Comparison of ENCODE assay signal across 9 cellular contexts in genomic region chr6:36120979-36121706, GRCh38. TPM values are rescaled to one million over a fixed set of nuclear protein-coding genes. Genes with fewer than 3 reads are reported as not detected.
DNase-seq lines count a peak whose midpoint lies in the region; ATAC-seq and TF ChIP-seq lines count a peak whose summit lies in the region.
"Had no signal": no experiment of that assay in that cellular context is flagged by ENCODE, and none has a peak within 500 bp of the region (broad histone marks: within the 10 kb centered on the region; RNA-seq: fewer than 3 reads in every experiment).

No MANE protein-coding gene starts in this region.

- H3K27ac ChIP-seq in IMR-90 (ENCODE audit: insufficient read depth, low read length): no peak overlapping the region
- H3K27ac ChIP-seq: thoracic aorta had no signal

- H3K4me3 ChIP-seq in IMR-90 (ENCODE audit: insufficient read depth, low read depth, low read length): no peak overlapping the region
- no peak overlapping the region for H3K4me3 ChIP-seq in epithelial cell of proximal tubule (ENCODE audit: low read depth, low read length)
- H3K4me3 ChIP-seq: thoracic aorta had no signal

- peak; percentile 56 for DNase-seq in AG20443 (ENCODE audit: low spot score)
- DNase-seq in IMR-90: no peak
- DNase-seq in activated CD4-positive, alpha-beta T cell treated with anti-CD3 and anti-CD28 coated beads for 1 hour: peak; percentile 31
- DNase-seq in epithelial cell of proximal tubule (ENCODE audit: low read depth): no peak
- DNase-seq in progenitor cell of endocrine pancreas (ENCODE audit: low spot score, unreplicated experiment): no peak
- DNase-seq in NCI-H1092 treated with DMSO at 0.1 percent for 48 hours (lab: John Stamatoyannopoulos, UW): no peak
- no peak for DNase-seq in NCI-H187 (lab: John Stamatoyannopoulos, UW)

- peak overlapping the region; percentile 39; the same call in 1 of the 2 replicates for H3K14ac ChIP-seq in IMR-90 (replicated peaks; ENCODE audit: low read depth, low read length)

- H3K56ac ChIP-seq in IMR-90 (ENCODE audit: extremely low read depth, insufficient read depth, low read length): no peak overlapping the region

- TF ChIP-seq POLR2A in IMR-90 (IDR thresholded peaks at IDR 0.05; ENCODE audit: low read depth, low read length): no peak

- H3K27me3 Mint-ChIP-seq in progenitor cell of endocrine pancreas: no peaks in the 10 kb centered on the region

- no peak overlapping the region for H3K9ac ChIP-seq in IMR-90 (ENCODE audit: low read depth, low read length)

- no peak overlapping the region for H4K5ac ChIP-seq in IMR-90 (ENCODE audit: low read depth, low read length)

- no peak for TF ChIP-seq CTCF in IMR-90 (conservative IDR thresholded peaks at IDR 0.05; ENCODE audit: low read depth, low read length)
- peak; percentile 5 for TF ChIP-seq CTCF in epithelial cell of proximal tubule (conservative IDR thresholded peaks at IDR 0.05; ENCODE audit: low read depth, low read length)
- TF ChIP-seq CTCF in progenitor cell of endocrine pancreas (IDR thresholded peaks at IDR 0.05; ENCODE audit: unreplicated experiment): no peak

- no peak overlapping the region for H3K4me2 ChIP-seq in IMR-90 (ENCODE audit: low read depth, low read length)

- peaks cover 2% of the 10 kb centered on the region; the same call in 1 of the 2 replicates for H3K36me3 ChIP-seq in IMR-90 (ENCODE audit: control insufficient read depth, insufficient read depth, low read length)
- H3K36me3 ChIP-seq: thoracic aorta had no signal

- no peak overlapping the region for H3K23ac ChIP-seq in IMR-90 (ENCODE audit: low read depth, low read length)

- H2AK5ac ChIP-seq in IMR-90 (ENCODE audit: low read depth, low read length): peak overlapping the region; percentile 47; the same call in 1 of the 2 replicates

- H2AFZ ChIP-seq in IMR-90 (replicated peaks; ENCODE audit: low read length, poor library complexity): peak overlapping the region; percentile 79

- peaks cover 2% of the 10 kb centered on the region for H3K36me3 Mint-ChIP-seq in progenitor cell of endocrine pancreas (ENCODE audit: insufficient read depth)

- peaks cover 35% of the 10 kb centered on the region for H3K4me1 Mint-ChIP-seq in progenitor cell of endocrine pancreas (ENCODE audit: low read depth)

- H2AK9ac ChIP-seq in IMR-90 (replicated peaks; ENCODE audit: low read depth, low read length, poor library complexity): peak overlapping the region; percentile 3

- no peaks in the 10 kb centered on the region for H4K20me1 ChIP-seq in IMR-90 (ENCODE audit: insufficient read depth, low read length)

- H4K91ac ChIP-seq in IMR-90 (ENCODE audit: insufficient read depth, low read depth, low read length): no peak overlapping the region

- H3K27ac Mint-ChIP-seq in progenitor cell of endocrine pancreas: peak overlapping the region; percentile 47

- H2BK20ac ChIP-seq in IMR-90 (ENCODE audit: low read depth, low read length): no peak overlapping the region

- no peak overlapping the region for H3K4me3 Mint-ChIP-seq in progenitor cell of endocrine pancreas (ENCODE audit: low read depth)

- CTCF ChIA-PET in IMR-90 (lab: Yijun Ruan, JAX): no interaction called here

- H2BK5ac ChIP-seq in IMR-90 (ENCODE audit: low read depth, low read length, poor library complexity, severe bottlenecking): no peak overlapping the region

- no peak overlapping the region for H3K18ac ChIP-seq in IMR-90 (ENCODE audit: low read depth, low read length)

- H2BK120ac ChIP-seq in IMR-90 (ENCODE audit: low read depth, low read length): no peak overlapping the region

- no peaks in the 10 kb centered on the region for H3K27me3 ChIP-seq in IMR-90 (ENCODE audit: control insufficient read depth, insufficient read depth, low read length)

- H3K9me1 ChIP-seq in IMR-90 (ENCODE audit: insufficient read depth, low read length): peaks cover 8% of the 10 kb centered on the region; the same call in 1 of the 2 replicates

- in situ Hi-C loops in IMR-90 (cut with MboI; ENCODE audit: low sequenced_read_pairs): loop anchor here (5.0 kb wide), 1 partner anchor 81 kb away; no protein-coding TSS in a partner anchor

- BruUV-seq in IMR-90 (replicated peaks; lab: Mats Ljungman, UMichigan): no TSS peak

- H3K4ac ChIP-seq in IMR-90 (ENCODE audit: low read depth, low read length): no peak overlapping the region

- WGBS in IMR-90 (ENCODE audit: extremely low coverage in 2 of 2, insufficient read length in 1 of 2), 2 experiments: 0% methylated on average over 1 of the region's 12 CpGs; no CpG with 5 or more reads in 1 of the 2 experiments

- H3K9me3 Mint-ChIP-seq in progenitor cell of endocrine pancreas (ENCODE audit: low read depth): no peaks in the 10 kb centered on the region

- dilution Hi-C loops in IMR-90 (cut with HindIII; ENCODE audit: low sequenced_read_pairs, unreplicated experiment): no loop called here

- no peak for TF ChIP-seq RAD21 in IMR-90 (IDR thresholded peaks at IDR 0.05; ENCODE audit: low read length)

- no peaks in the 10 kb centered on the region for H3K9me3 ChIP-seq in IMR-90 (ENCODE audit: control insufficient read depth, insufficient read depth, low read length)
- H3K9me3 ChIP-seq: thoracic aorta had no signal

- ATAC-seq in IMR-90 (ENCODE audit: low read depth) (peak; percentile 41), GM21717 (IDR thresholded peaks at IDR 0.05; ENCODE audit: unreplicated experiment) (no peak)

- H3K79me1 ChIP-seq in IMR-90 (ENCODE audit: low read depth in 1 of 2, low read length in 2 of 2): no peaks in the 10 kb centered on the region

- H3K4me1 ChIP-seq in IMR-90 (ENCODE audit: control insufficient read depth, insufficient read depth, low read length): peaks cover 7% of the 10 kb centered on the region

- intact Hi-C loops in IMR-90 (cut with micrococcal nuclease): no loop called here

- no peak overlapping the region for H2BK15ac ChIP-seq in IMR-90 (ENCODE audit: low read depth, low read length)

- POLR2A ChIA-PET in IMR-90 (lab: Charles Lee; ENCODE audit: unreplicated experiment): no interaction called here

- H4K8ac ChIP-seq in IMR-90 (ENCODE audit: low read depth in 2 of 2, low read length in 2 of 2): no peak overlapping the region

TF ChIP-seq in IMR-90, 13 proteins besides CTCF, POLR2A, EP300 and RAD21:
- TF ChIP-seq ELK1 (IDR thresholded peaks at IDR 0.05; ENCODE audit: borderline replicate concordance, low read depth, low read length): no peak
- TF ChIP-seq FOS (IDR thresholded peaks at IDR 0.05; ENCODE audit: low read depth, low read length): no peak
- no peak for TF ChIP-seq SMC3 (IDR thresholded peaks at IDR 0.05; ENCODE audit: low read depth, low read length)
- TF ChIP-seq NFE2L2 (IDR thresholded peaks at IDR 0.05; ENCODE audit: low read depth, low read length): no peak
- no peak for TF ChIP-seq MAFK (IDR thresholded peaks at IDR 0.05; ENCODE audit: low read depth, low read length)
- TF ChIP-seq CHD1 (IDR thresholded peaks at IDR 0.05; ENCODE audit: low read depth, low read length): no peak
- no peak for TF ChIP-seq CEBPB (IDR thresholded peaks at IDR 0.05; ENCODE audit: low read depth, low read length)
- no peak for TF ChIP-seq BHLHE40 (IDR thresholded peaks at IDR 0.05; ENCODE audit: low read depth, low read length)
- no peak for TF ChIP-seq RFX5 (IDR thresholded peaks at IDR 0.05; ENCODE audit: low read depth, low read length)
- no peak for TF ChIP-seq MAZ (IDR thresholded peaks at IDR 0.05; ENCODE audit: borderline replicate concordance, low read depth, low read length)
- TF ChIP-seq USF2 (IDR thresholded peaks at IDR 0.05; ENCODE audit: low read depth, low read length): no peak; the same call in 1 of the 2 replicates
- no peak for TF ChIP-seq RCOR1 (IDR thresholded peaks at IDR 0.05; ENCODE audit: insufficient replicate concordance, low read length)
- TF ChIP-seq MXI1 (IDR thresholded peaks at IDR 0.05; ENCODE audit: borderline replicate concordance, low read depth, low read length): no peak
TF ChIP-seq in IMR-90: peak in this region for 0.

RNA-seq across cellular contexts. Expression of gene MAPK13, which starts 9.2 kb away (rescaled TPM):
- total RNA-seq in IMR-90 (2012; rRNA removed) (1.9 and 2.0 TPM in 2 replicates), epithelial cell of proximal tubule (33.8 and 44.6 TPM in 2 replicates), progenitor cell of endocrine pancreas (41.2 and 42.9 TPM in 2 replicates)
- polyA plus RNA-seq in IMR-90 (2012; rRNA removed): 2.8 and 2.9 TPM in 2 replicates
- 2.3 and 2.8 TPM in 2 replicates for polyA plus RNA-seq in IMR-90 (2012; cell fraction: cytosol; rRNA removed)
- 19.2 and 25.7 TPM in 2 replicates for polyA plus RNA-seq in IMR-90 (2012; cell fraction: nucleus; rRNA removed; ENCODE audit: low replicate concordance)

Comparison
In these comparisons a context has a peak if more than half of its experiments do, and no peak if none do; other contexts are left out.
1. DNase-seq: peak in AG20443 (single experiment) and activated CD4-positive, alpha-beta T cell treated with anti-CD3 and anti-CD28 coated beads for 1 hour (single experiment); none in IMR-90 (single experiment), epithelial cell of proximal tubule (single experiment), progenitor cell of endocrine pancreas (single experiment), NCI-H1092 treated with DMSO at 0.1 percent for 48 hours (single experiment) and NCI-H187 (0 of 2).
2. RNA of gene MAPK13, which starts 9.2 kb away (total RNA-seq): 33.8 to 44.6 TPM in epithelial cell of proximal tubule and 41.2 to 42.9 TPM in progenitor cell of endocrine pancreas; 1.9 to 2.0 TPM in IMR-90; every median in the first group is over 10 times any median in the second.